In genomic region chr10:6602700-6603084, GRCh38 we compare ENCODE assay signal across 18 cellular contexts.
"Had no signal": no experiment of that assay in that cellular context is flagged by ENCODE, and none has a peak within 500 bp of the region (broad histone marks: within the 10 kb centered on the region; RNA-seq: fewer than 3 reads in every experiment).

No MANE protein-coding gene starts in this region.

- H3K4me1 ChIP-seq: gastroesophageal sphincter, right lobe of liver had no signal

- H3K27me3 ChIP-seq: brain microvascular endothelial cell, right lobe of liver, thyroid gland had no signal

- H3K27me3 Mint-ChIP-seq: activated naive CD8-positive, alpha-beta T cell treated with anti-CD3 and anti-CD28 coated beads, Interleukin-2, amount 50 U/mL, for 24 hours; central memory CD8-positive, alpha-beta T cell had no signal

- H3K9me3 ChIP-seq: gastroesophageal sphincter, heart right ventricle, psoas muscle, right lobe of liver, thyroid gland had no signal

- H3K36me3 ChIP-seq: brain microvascular endothelial cell, gastroesophageal sphincter, heart right ventricle, right lobe of liver, thyroid gland had no signal

- H3K4me3 Mint-ChIP-seq: activated naive CD8-positive, alpha-beta T cell treated with anti-CD3 and anti-CD28 coated beads, Interleukin-2, amount 50 U/mL, for 24 hours; central memory CD8-positive, alpha-beta T cell; immature natural killer cell had no signal

- H3K9me3 Mint-ChIP-seq: central memory CD8-positive, alpha-beta T cell; immature natural killer cell had no signal

- H3K4me3 ChIP-seq: coronary artery, gastroesophageal sphincter, heart right ventricle, psoas muscle, right lobe of liver, smooth muscle cell, thyroid gland had no signal

- H3K4me2 ChIP-seq: smooth muscle cell had no signal

- DNase-seq: activated CD4-positive, alpha-beta T cell treated with anti-CD3 and anti-CD28 coated beads, Interleukin-2, amount 50 U/mL, for 4 hours; activated CD4-positive, CD25-positive, alpha-beta regulatory T cell treated with anti-CD3 and anti-CD28 coated beads, Interleukin-2, amount 50 U/mL, for 72 hours; activated gamma-delta T cell; activated naive CD8-positive, alpha-beta T cell treated with anti-CD3 and anti-CD28 coated beads, Interleukin-2, amount 50 U/mL, for 24 hours; activated T-cell treated with anti-CD3 and anti-CD28 coated beads, Interleukin-2, amount 50 U/mL, for 72 hours; aorta; brain microvascular endothelial cell; effector CD4-positive, alpha-beta T cell; heart right ventricle; immature natural killer cell; psoas muscle; right lobe of liver; stimulated activated CD4-positive, alpha-beta T cell treated with anti-CD3 and anti-CD28 coated beads, Interleukin-4, amount 100 ng/mL, for 1 hour; thyroid gland had no signal

- H3K27ac ChIP-seq: brain microvascular endothelial cell, coronary artery, gastroesophageal sphincter, heart right ventricle, psoas muscle, right lobe of liver, thyroid gland had no signal
